ENCODE assay signal across 1 cellular context in the genomic region with DNA sequence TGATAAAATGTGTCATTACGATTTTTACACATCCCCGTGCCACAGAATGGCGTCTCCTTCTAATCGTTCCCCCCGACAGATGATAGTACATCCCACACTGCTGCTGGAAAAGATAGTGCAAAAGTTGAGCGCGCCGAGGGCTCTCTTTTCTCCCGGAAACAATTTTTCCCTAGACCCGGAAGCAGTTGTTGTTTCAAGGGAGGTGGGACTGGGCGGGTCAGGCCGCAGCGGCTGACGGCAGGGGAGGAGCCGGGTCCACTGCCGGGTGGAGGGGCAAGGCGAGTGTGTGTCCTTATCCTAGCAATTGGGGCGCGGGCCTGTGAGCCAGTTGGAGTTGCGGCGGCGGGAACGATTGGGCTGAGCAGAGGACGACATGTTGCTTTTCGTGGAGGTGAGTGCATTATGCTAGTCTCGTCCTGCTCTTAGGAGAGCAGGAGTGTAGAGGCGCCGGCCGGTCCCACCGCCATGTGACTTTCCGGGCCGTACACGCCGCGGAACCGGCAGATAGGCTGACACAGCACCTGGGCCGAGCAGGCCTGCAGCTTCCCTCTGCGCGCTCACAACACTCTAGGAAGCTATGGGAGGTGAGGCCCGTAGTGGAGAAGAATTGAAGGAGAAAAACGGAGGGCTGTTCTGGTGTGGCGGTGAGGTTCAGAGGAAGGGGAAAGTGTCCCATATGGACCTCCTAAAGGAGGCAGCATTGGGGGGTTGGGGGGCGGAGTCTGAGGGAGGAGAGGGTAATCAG.
TF ChIP-seq lines count a peak whose summit lies in the region.

A gene (plus strand): TSS at position 248 of the 745 bp plus-strand sequence. CDS start 126 bp downstream, at position 374.

TF ChIP-seq in HCT116, 20 proteins besides CTCF, POLR2A, EP300 and RAD21 (continued from another document):
- peak; percentile 9; the same call in 1 of the 2 replicates for TF ChIP-seq CBX3 (IDR thresholded peaks at IDR 0.05; ENCODE audit: low read depth)
- no peak for TF ChIP-seq ELF1 (IDR thresholded peaks at IDR 0.05; ENCODE audit: borderline replicate concordance, low read depth)
- TF ChIP-seq ZFX (IDR thresholded peaks at IDR 0.05) = peak; percentile 91
- TF ChIP-seq SRF (IDR thresholded peaks at IDR 0.05; ENCODE audit: low read depth) = no peak
- TF ChIP-seq, protein P1, sequence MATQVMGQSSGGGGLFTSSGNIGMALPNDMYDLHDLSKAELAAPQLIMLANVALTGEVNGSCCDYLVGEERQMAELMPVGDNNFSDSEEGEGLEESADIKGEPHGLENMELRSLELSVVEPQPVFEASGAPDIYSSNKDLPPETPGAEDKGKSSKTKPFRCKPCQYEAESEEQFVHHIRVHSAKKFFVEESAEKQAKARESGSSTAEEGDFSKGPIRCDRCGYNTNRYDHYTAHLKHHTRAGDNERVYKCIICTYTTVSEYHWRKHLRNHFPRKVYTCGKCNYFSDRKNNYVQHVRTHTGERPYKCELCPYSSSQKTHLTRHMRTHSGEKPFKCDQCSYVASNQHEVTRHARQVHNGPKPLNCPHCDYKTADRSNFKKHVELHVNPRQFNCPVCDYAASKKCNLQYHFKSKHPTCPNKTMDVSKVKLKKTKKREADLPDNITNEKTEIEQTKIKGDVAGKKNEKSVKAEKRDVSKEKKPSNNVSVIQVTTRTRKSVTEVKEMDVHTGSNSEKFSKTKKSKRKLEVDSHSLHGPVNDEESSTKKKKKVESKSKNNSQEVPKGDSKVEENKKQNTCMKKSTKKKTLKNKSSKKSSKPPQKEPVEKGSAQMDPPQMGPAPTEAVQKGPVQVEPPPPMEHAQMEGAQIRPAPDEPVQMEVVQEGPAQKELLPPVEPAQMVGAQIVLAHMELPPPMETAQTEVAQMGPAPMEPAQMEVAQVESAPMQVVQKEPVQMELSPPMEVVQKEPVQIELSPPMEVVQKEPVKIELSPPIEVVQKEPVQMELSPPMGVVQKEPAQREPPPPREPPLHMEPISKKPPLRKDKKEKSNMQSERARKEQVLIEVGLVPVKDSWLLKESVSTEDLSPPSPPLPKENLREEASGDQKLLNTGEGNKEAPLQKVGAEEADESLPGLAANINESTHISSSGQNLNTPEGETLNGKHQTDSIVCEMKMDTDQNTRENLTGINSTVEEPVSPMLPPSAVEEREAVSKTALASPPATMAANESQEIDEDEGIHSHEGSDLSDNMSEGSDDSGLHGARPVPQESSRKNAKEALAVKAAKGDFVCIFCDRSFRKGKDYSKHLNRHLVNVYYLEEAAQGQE (IDR thresholded peaks at IDR 0.05; ENCODE audit: low read depth) = no peak
- TF ChIP-seq EGR1 (IDR thresholded peaks at IDR 0.05; ENCODE audit: low read depth) = peak; percentile 51; the same call in 1 of the 2 replicates
- peak; percentile 98 for TF ChIP-seq SIN3A (IDR thresholded peaks at IDR 0.05; ENCODE audit: low read depth)
